In the genomic region with DNA sequence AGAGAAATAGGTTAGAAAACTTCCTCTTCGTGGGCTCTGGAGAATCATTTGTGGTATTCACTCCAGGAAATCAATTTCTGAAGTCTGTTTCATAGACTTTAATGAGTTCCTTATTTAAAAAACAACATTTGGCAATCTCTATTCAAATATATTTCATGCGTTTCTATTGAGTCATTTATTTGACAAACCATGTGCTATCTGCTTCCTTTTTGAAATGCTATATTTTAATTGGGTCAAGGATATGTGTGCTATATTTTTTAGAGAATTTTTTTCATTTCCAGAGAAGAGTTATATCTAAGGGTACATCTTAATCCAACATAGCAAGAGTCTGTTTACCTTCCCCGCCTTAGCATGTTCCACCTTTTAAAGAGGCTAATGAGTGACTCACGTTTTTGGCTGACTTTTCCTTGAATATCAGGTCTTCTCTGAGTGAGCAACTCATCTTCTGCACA, we compare ENCODE assay signal across 19 cellular contexts.
DNase-seq lines count a peak whose midpoint lies in the region; ATAC-seq, FAIRE-seq and TF ChIP-seq lines count a peak whose summit lies in the region.
"Had no signal": no experiment of that assay in that cellular context is flagged by ENCODE, and none has a peak within 500 bp of the region (broad histone marks: within the 10 kb centered on the region; RNA-seq: fewer than 3 reads in every experiment).

No MANE protein-coding gene starts in this region.

- no peak overlapping the region for H3K27ac ChIP-seq in CD4-positive, alpha-beta T cell (ENCODE audit: low read depth, low read length)
- no peak overlapping the region for H3K27ac ChIP-seq in astrocyte (ENCODE audit: low read depth, low read length)
- H3K27ac ChIP-seq in prostate gland, result no peak overlapping the region
- no peak overlapping the region for H3K27ac ChIP-seq in mesenchymal stem cell (ENCODE audit: low read length, poor library complexity, severe bottlenecking)
- H3K27ac ChIP-seq: left lung, tibial artery had no signal

- no peaks in the 10 kb centered on the region for H3K9me3 Mint-ChIP-seq in CD4-positive, alpha-beta T cell
- H3K9me3 Mint-ChIP-seq in astrocyte (ENCODE audit: unreplicated experiment), result peaks cover 2% of the 10 kb centered on the region

- H3K79me1 ChIP-seq in mesenchymal stem cell (replicated peaks; ENCODE audit: low read length, poor library complexity, severe bottlenecking), result no peaks in the 10 kb centered on the region

- H4K20me1 ChIP-seq in astrocyte (ENCODE audit: insufficient read depth, low read length), result no peaks in the 10 kb centered on the region

- no peak overlapping the region for H3K23ac ChIP-seq in mesenchymal stem cell (ENCODE audit: low read length in 2 of 2)

- H2BK12ac ChIP-seq in mesenchymal stem cell (ENCODE audit: low read length in 2 of 2), result no peak overlapping the region

- H3K9me3 ChIP-seq in CD4-positive, alpha-beta T cell (ENCODE audit: control insufficient read depth, low read length), result no peaks in the 10 kb centered on the region
- H3K9me3 ChIP-seq in astrocyte (ENCODE audit: insufficient read depth, low read depth, low read length), result no peaks in the 10 kb centered on the region
- no peaks in the 10 kb centered on the region for H3K9me3 ChIP-seq in prostate gland
- H3K9me3 ChIP-seq in mesenchymal stem cell (ENCODE audit: control insufficient read depth, low read length), result no peaks in the 10 kb centered on the region
- H3K9me3 ChIP-seq: left lung, tibial artery had no signal

- no peak overlapping the region for H3K18ac ChIP-seq in mesenchymal stem cell (ENCODE audit: low read depth in 1 of 2, low read length in 2 of 2)

- CTCF ChIA-PET in CD4-positive, alpha-beta T cell (lab: Charles Lee), result no interaction called here

- H3K27ac Mint-ChIP-seq in CD4-positive, alpha-beta T cell, result peak overlapping the region; percentile 66
- H3K27ac Mint-ChIP-seq in astrocyte (ENCODE audit: unreplicated experiment), result no peak overlapping the region
- H3K27ac Mint-ChIP-seq: activated CD8-positive, alpha-beta memory T cell treated with anti-CD3 and anti-CD28 coated beads, Interleukin-2, amount 10 ng/mL, durations not matched to agents 7 days and 5 days; T-helper 17 cell had no signal

- WGBS in prostate gland, result 12% methylated on average over 4 of the region's 4 CpGs
- 65% methylated on average over 3 of the region's 4 CpGs for WGBS in mesenchymal stem cell

- no peak overlapping the region for H2AFZ ChIP-seq in astrocyte (ENCODE audit: low read depth, low read length)
- H2AFZ ChIP-seq in mesenchymal stem cell (ENCODE audit: low read depth, low read length), result no peak overlapping the region

- no peak overlapping the region for H3K4me3 ChIP-seq in LNCaP clone FGC (ENCODE audit: low read depth, low read length)
- no peak overlapping the region for H3K4me3 ChIP-seq in astrocyte (ENCODE audit: insufficient read depth, low read depth, low read length)
- no peak overlapping the region for H3K4me3 ChIP-seq in prostate gland
- H3K4me3 ChIP-seq in mesenchymal stem cell (ENCODE audit: insufficient read depth in 1 of 2, low read depth in 1 of 2, low read length in 2 of 2), result no peak overlapping the region
- H3K4me3 ChIP-seq: left lung, tibial artery had no signal

- no peak overlapping the region for H2BK120ac ChIP-seq in mesenchymal stem cell (ENCODE audit: low read depth, low read length)

- no peaks in the 10 kb centered on the region for H3K79me2 ChIP-seq in astrocyte (ENCODE audit: insufficient read depth, low read length)

- no peak overlapping the region for H2AK5ac ChIP-seq in mesenchymal stem cell (ENCODE audit: low read length, severe bottlenecking)

- TF ChIP-seq POLR2A in prostate gland (IDR thresholded peaks at IDR 0.05), result no peak

- peaks cover 3% of the 10 kb centered on the region for H3K27me3 Mint-ChIP-seq in CD4-positive, alpha-beta T cell
- H3K27me3 Mint-ChIP-seq in astrocyte (ENCODE audit: low read depth, unreplicated experiment), result no peaks in the 10 kb centered on the region
- H3K27me3 Mint-ChIP-seq: T-helper 17 cell had no signal

- no peak overlapping the region for H4K8ac ChIP-seq in mesenchymal stem cell (ENCODE audit: low read length)

- FAIRE-seq in astrocyte (lab: Jason Lieb, UNC), result no peak

- ATAC-seq in CD4-positive, alpha-beta T cell (ENCODE audit: poor library complexity), result no peak
- ATAC-seq: activated CD8-positive, alpha-beta memory T cell treated with anti-CD3 and anti-CD28 coated beads, Interleukin-2, amount 10 ng/mL, durations not matched to agents 7 days and 5 days; left lung; T-helper 17 cell had no signal

- no peak overlapping the region for H2BK15ac ChIP-seq in mesenchymal stem cell (ENCODE audit: low read depth, poor library complexity, severe bottlenecking)

- peaks cover 11% of the 10 kb centered on the region for H3K4me1 ChIP-seq in astrocyte (ENCODE audit: insufficient read depth, low read length)
- H3K4me1 ChIP-seq in prostate gland (replicated peaks), result no peaks in the 10 kb centered on the region
- H3K4me1 ChIP-seq in mesenchymal stem cell (ENCODE audit: control insufficient read depth, insufficient read depth, low read depth, low read length), result no peaks in the 10 kb centered on the region
- H3K4me1 ChIP-seq: left lung, tibial artery had no signal

- H3K36me3 Mint-ChIP-seq in CD4-positive, alpha-beta T cell (ENCODE audit: low read depth), result no peaks in the 10 kb centered on the region
- H3K36me3 Mint-ChIP-seq in astrocyte (ENCODE audit: low read depth, unreplicated experiment), result no peaks in the 10 kb centered on the region
- H3K36me3 Mint-ChIP-seq: activated CD8-positive, alpha-beta memory T cell treated with anti-CD3 and anti-CD28 coated beads, Interleukin-2, amount 10 ng/mL, durations not matched to agents 7 days and 5 days; CD4-positive, alpha-beta memory T cell had no signal

- H3K4ac ChIP-seq in mesenchymal stem cell (ENCODE audit: low read depth in 1 of 2, low read length in 2 of 2), result no peak overlapping the region

- no peak overlapping the region for H3K4me3 Mint-ChIP-seq in CD4-positive, alpha-beta T cell
- H3K4me3 Mint-ChIP-seq in astrocyte (ENCODE audit: unreplicated experiment), result no peak overlapping the region
- H3K4me3 Mint-ChIP-seq: activated CD8-positive, alpha-beta memory T cell treated with anti-CD3 and anti-CD28 coated beads, Interleukin-2, amount 10 ng/mL, durations not matched to agents 7 days and 5 days; CD4-positive, alpha-beta memory T cell; T-helper 17 cell had no signal

- H2BK5ac ChIP-seq in mesenchymal stem cell (ENCODE audit: low read depth, low read length, poor library complexity, severe bottlenecking), result no peak overlapping the region

- no peak for DNase-seq in CD4-positive, alpha-beta T cell
- DNase-seq in LNCaP clone FGC (ENCODE audit: low read depth) (peak; percentile 89), astrocyte (ENCODE audit: low read depth) (peak; percentile 55), prostate gland (ENCODE audit: low spot score) (peak; percentile 67), mesenchymal stem cell (no peak), ecto neural progenitor cell (ENCODE audit: low spot score) (no peak)
- no peak for DNase-seq in stimulated activated CD4-positive, alpha-beta T cell treated with anti-CD3 and anti-CD28 coated beads, Interleukin-4, amount 100 ng/mL, for 24 hours
- DNase-seq: activated CD8-positive, alpha-beta memory T cell treated with anti-CD3 and anti-CD28 coated beads, Interleukin-2, amount 10 ng/mL, durations not matched to agents 7 days and 5 days; activated naive CD4-positive, alpha-beta T cell treated with Interleukin-2 at 50 U/mL for 16 hours; CD4-positive, alpha-beta memory T cell; EL; left lung; NCI-H1105; NCI-H2171; NCI-H82; occipital lobe; stimulated activated CD4-positive, alpha-beta T cell treated with anti-CD3 and anti-CD28 coated beads, Interleukin-4, amount 100 ng/mL, for 4 hours; T-helper 17 cell; tibial artery had no signal

- TF ChIP-seq CTCF in CD4-positive, alpha-beta T cell (IDR thresholded peaks at IDR 0.05), result no peak
- no peak for TF ChIP-seq CTCF in LNCaP clone FGC (IDR thresholded peaks at IDR 0.05; ENCODE audit: control insufficient read depth, extremely low read depth, insufficient read depth)
- TF ChIP-seq CTCF in astrocyte (IDR thresholded peaks at IDR 0.05; ENCODE audit: insufficient read depth, low read depth, low read length), result no peak
- TF ChIP-seq CTCF in prostate gland (IDR thresholded peaks at IDR 0.05), result no peak

- no peak overlapping the region for H3K9ac ChIP-seq in astrocyte (ENCODE audit: low read length)
- H3K9ac ChIP-seq in mesenchymal stem cell (ENCODE audit: low read length), result no peak overlapping the region

- intact Hi-C loops in CD4-positive, alpha-beta T cell (cut with DNase I, micrococcal nuclease), result no loop called here
- intact Hi-C loops in prostate gland (cut with DNase I), result no loop called here

- H3K4me2 ChIP-seq in astrocyte (ENCODE audit: low read length) (peak overlapping the region; percentile 15), mesenchymal stem cell (ENCODE audit: low read length, poor library complexity, severe bottlenecking) (no peak overlapping the region)

- H3K36me3 ChIP-seq in astrocyte (ENCODE audit: insufficient read depth, low read length) (no peaks in the 10 kb centered on the region), prostate gland (no peaks in the 10 kb centered on the region), mesenchymal stem cell (ENCODE audit: control insufficient read depth in 1 of 2, insufficient read depth in 2 of 2, low read depth in 1 of 2, low read length in 2 of 2) (no peaks in the 10 kb centered on the region)
- H3K36me3 ChIP-seq: left lung, tibial artery had no signal

- POLR2A ChIA-PET in CD4-positive, alpha-beta T cell (lab: Charles Lee), result no interaction called here

- no peak overlapping the region for H4K91ac ChIP-seq in mesenchymal stem cell (ENCODE audit: low read length)

- H3K14ac ChIP-seq in mesenchymal stem cell (ENCODE audit: low read length in 2 of 2), result no peak overlapping the region

- peaks cover 25% of the 10 kb centered on the region for H3K4me1 Mint-ChIP-seq in CD4-positive, alpha-beta T cell (ENCODE audit: low read depth)
- peaks cover 37% of the 10 kb centered on the region for H3K4me1 Mint-ChIP-seq in astrocyte (ENCODE audit: low read depth, unreplicated experiment)

- H3K27me3 ChIP-seq in CD4-positive, alpha-beta T cell (ENCODE audit: control insufficient read depth, insufficient read depth, low read length), result no peaks in the 10 kb centered on the region
- H3K27me3 ChIP-seq in astrocyte (ENCODE audit: insufficient read depth, low read length) (peaks cover 2% of the 10 kb centered on the region), prostate gland (replicated peaks; ENCODE audit: insufficient read depth) (no peaks in the 10 kb centered on the region), mesenchymal stem cell (ENCODE audit: control insufficient read depth in 1 of 2, insufficient read depth in 1 of 2, low read length in 2 of 2) (no peaks in the 10 kb centered on the region)
- H3K27me3 ChIP-seq: left lung, tibial artery had no signal

Comparison
In these comparisons a context has a peak if more than half of its experiments do, and no peak if none do; other contexts are left out.
1. DNase-seq: peak in LNCaP clone FGC (single experiment), astrocyte (single experiment) and prostate gland (single experiment); none in CD4-positive, alpha-beta T cell (0 of 10), mesenchymal stem cell (single experiment), ecto neural progenitor cell (single experiment) and stimulated activated CD4-positive, alpha-beta T cell treated with anti-CD3 and anti-CD28 coated beads, Interleukin-4, amount 100 ng/mL, for 24 hours (single experiment).